Comparison of ENCODE assay signal across 2 cellular contexts in the genomic region with DNA sequence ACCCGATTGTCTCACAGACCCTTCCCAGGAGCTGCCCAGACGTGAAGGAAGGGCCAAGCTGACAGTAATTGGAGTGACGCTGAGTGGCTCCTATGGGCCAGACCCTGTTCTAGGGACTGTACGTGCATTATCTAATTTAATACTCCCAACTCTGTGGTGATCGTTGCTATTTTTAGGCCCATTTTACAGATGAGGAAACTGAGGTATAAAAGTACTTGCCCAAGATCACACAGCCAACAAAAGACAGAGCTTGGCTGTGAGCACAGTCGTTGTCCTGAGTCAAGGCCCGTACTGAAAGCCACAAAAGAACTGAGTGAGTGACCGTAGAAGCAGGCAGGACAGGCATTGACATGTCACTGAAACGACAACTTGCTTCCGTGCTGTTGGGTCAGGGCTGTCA.
TF ChIP-seq lines count a peak whose summit lies in the region.

No MANE protein-coding gene starts in this region.

TF ChIP-seq in K562, 482 proteins besides CTCF, POLR2A, EP300 and RAD21:
- TF ChIP-seq BCOR (IDR thresholded peaks at IDR 0.05) (peak; percentile 40; the same call in 1 of the 2 replicates), HNRNPUL1 (IDR thresholded peaks at IDR 0.05; ENCODE audit: low read length) (no peak), SMAD3 (CRISPR knock-in tag; conservative IDR thresholded peaks at IDR 0.05) (no peak), RBM25 (IDR thresholded peaks at IDR 0.05; ENCODE audit: low read depth, low read length, severe bottlenecking) (peak; percentile 66)

TF ChIP-seq in H1, 55 proteins besides CTCF, POLR2A, EP300 and RAD21:
- TF ChIP-seq KDM4A (IDR thresholded peaks at IDR 0.05; ENCODE audit: low read depth, low read length, severe bottlenecking) (no peak), MAX (IDR thresholded peaks at IDR 0.05) (no peak), SAP30 (IDR thresholded peaks at IDR 0.05; ENCODE audit: insufficient read depth, insufficient replicate concordance, low read length) (no peak), EZH2 (IDR thresholded peaks at IDR 0.05; ENCODE audit: low read depth, low read length, severe bottlenecking) (no peak), TAF7 (optimal IDR thresholded peaks at IDR 0.05; ENCODE audit: borderline replicate concordance, low read depth, low read length) (no peak)
- TF ChIP-seq, protein P1, sequence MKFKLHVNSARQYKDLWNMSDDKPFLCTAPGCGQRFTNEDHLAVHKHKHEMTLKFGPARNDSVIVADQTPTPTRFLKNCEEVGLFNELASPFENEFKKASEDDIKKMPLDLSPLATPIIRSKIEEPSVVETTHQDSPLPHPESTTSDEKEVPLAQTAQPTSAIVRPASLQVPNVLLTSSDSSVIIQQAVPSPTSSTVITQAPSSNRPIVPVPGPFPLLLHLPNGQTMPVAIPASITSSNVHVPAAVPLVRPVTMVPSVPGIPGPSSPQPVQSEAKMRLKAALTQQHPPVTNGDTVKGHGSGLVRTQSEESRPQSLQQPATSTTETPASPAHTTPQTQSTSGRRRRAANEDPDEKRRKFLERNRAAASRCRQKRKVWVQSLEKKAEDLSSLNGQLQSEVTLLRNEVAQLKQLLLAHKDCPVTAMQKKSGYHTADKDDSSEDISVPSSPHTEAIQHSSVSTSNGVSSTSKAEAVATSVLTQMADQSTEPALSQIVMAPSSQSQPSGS (IDR thresholded peaks at IDR 0.05; ENCODE audit: low read length), result no peak
TF ChIP-seq in H1: peak in this region for 0.
